ENCODE assay signal across 16 cellular contexts in genomic region chr5:41751867-41752266, GRCh38.
DNase-seq lines count a peak whose midpoint lies in the region; ATAC-seq and TF ChIP-seq lines count a peak whose summit lies in the region.
"Had no signal": no experiment of that assay in that cellular context is flagged by ENCODE, and none has a peak within 500 bp of the region (broad histone marks: within the 10 kb centered on the region; RNA-seq: fewer than 3 reads in every experiment).

No MANE protein-coding gene starts in this region.

- peaks cover 2% of the 10 kb centered on the region for H3K4me1 ChIP-seq in IMR-90 (ENCODE audit: control insufficient read depth, insufficient read depth, low read length)
- H3K4me1 ChIP-seq in adipocyte (ENCODE audit: control insufficient read depth, insufficient read depth, low read length) = peaks cover 6% of the 10 kb centered on the region
- H3K4me1 ChIP-seq: BLaER1 treated with 17β-estradiol and CSF1 and Interleukin-3, amounts not matched to agents 10 nM and 100 nM had no signal

- no TSS peak for BruUV-seq in IMR-90 (replicated peaks; lab: Mats Ljungman, UMichigan)

- H3K23ac ChIP-seq in IMR-90 (ENCODE audit: low read depth, low read length) = no peak overlapping the region

- H3K27ac ChIP-seq in IMR-90 (ENCODE audit: insufficient read depth, low read length) = no peak overlapping the region
- H3K27ac ChIP-seq: BLaER1 treated with 17β-estradiol and CSF1 and Interleukin-3, amounts not matched to agents 10 nM and 100 nM; HL-60; Peyer's patch had no signal

- no peak for TF ChIP-seq RAD21 in IMR-90 (IDR thresholded peaks at IDR 0.05; ENCODE audit: low read length)

- H2AFZ ChIP-seq in IMR-90 (replicated peaks; ENCODE audit: low read length, poor library complexity) = no peak overlapping the region

- no peaks in the 10 kb centered on the region for H4K20me1 ChIP-seq in IMR-90 (ENCODE audit: insufficient read depth, low read length)
- H4K20me1 ChIP-seq: BLaER1 treated with 17β-estradiol and CSF1 and Interleukin-3, amounts not matched to agents 10 nM and 100 nM had no signal

- no peak for TF ChIP-seq CTCF in IMR-90 (conservative IDR thresholded peaks at IDR 0.05; ENCODE audit: low read depth, low read length)

- no peak overlapping the region for H3K14ac ChIP-seq in IMR-90 (replicated peaks; ENCODE audit: low read depth, low read length)

- H2BK120ac ChIP-seq in IMR-90 (ENCODE audit: low read depth, low read length) = no peak overlapping the region

- H3K36me3 ChIP-seq in IMR-90 (ENCODE audit: control insufficient read depth, insufficient read depth, low read length) (peaks cover 4% of the 10 kb centered on the region; the same call in 1 of the 2 replicates), adipocyte (ENCODE audit: control insufficient read depth, insufficient read depth, low read length, severe bottlenecking) (peaks cover 3% of the 10 kb centered on the region)
- H3K36me3 ChIP-seq: Peyer's patch had no signal

- H3K18ac ChIP-seq in IMR-90 (ENCODE audit: low read depth, low read length) = no peak overlapping the region

- dilution Hi-C loops in IMR-90 (cut with HindIII; ENCODE audit: low sequenced_read_pairs, unreplicated experiment) = no loop called here

- H3K9ac ChIP-seq in IMR-90 (ENCODE audit: low read depth, low read length) = no peak overlapping the region
- H3K9ac ChIP-seq in adipocyte (ENCODE audit: low read length) = no peak overlapping the region
- H3K9ac ChIP-seq: BLaER1 treated with 17β-estradiol and CSF1 and Interleukin-3, amounts not matched to agents 10 nM and 100 nM had no signal

- H4K8ac ChIP-seq in IMR-90 (ENCODE audit: low read depth in 2 of 2, low read length in 2 of 2) = no peak overlapping the region

- no peak for TF ChIP-seq POLR2A in IMR-90 (IDR thresholded peaks at IDR 0.05; ENCODE audit: low read depth, low read length)

- H4K91ac ChIP-seq in IMR-90 (ENCODE audit: insufficient read depth, low read depth, low read length) = no peak overlapping the region

- H2BK15ac ChIP-seq in IMR-90 (ENCODE audit: low read depth, low read length) = no peak overlapping the region

- POLR2A ChIA-PET in IMR-90 (lab: Charles Lee; ENCODE audit: unreplicated experiment) = no interaction called here

- H2BK5ac ChIP-seq in IMR-90 (ENCODE audit: low read depth, low read length, poor library complexity, severe bottlenecking) = no peak overlapping the region

- no peak overlapping the region for H2BK20ac ChIP-seq in IMR-90 (ENCODE audit: low read depth, low read length)

- ATAC-seq in IMR-90 (ENCODE audit: low read depth) = peak; percentile 66
- ATAC-seq in left ventricle myocardium superior = no peak
- ATAC-seq: CD8-positive, alpha-beta T cell had no signal

- no peak overlapping the region for H3K56ac ChIP-seq in IMR-90 (ENCODE audit: extremely low read depth, insufficient read depth, low read length)

- H2AK9ac ChIP-seq in IMR-90 (replicated peaks; ENCODE audit: low read depth, low read length, poor library complexity) = no peak overlapping the region

- no peak overlapping the region for H3K4me2 ChIP-seq in IMR-90 (ENCODE audit: low read depth, low read length)
- H3K4me2 ChIP-seq: BLaER1 treated with 17β-estradiol and CSF1 and Interleukin-3, amounts not matched to agents 10 nM and 100 nM had no signal

- H3K79me1 ChIP-seq in IMR-90 (ENCODE audit: low read depth in 1 of 2, low read length in 2 of 2) = 0 out of 4 replicates have a peak, but pooled peaks cover 0 to 3% of the 10 kb centered on the region in 2 experiments

- DNase-seq in ELR (ENCODE audit: low read depth) (peak; percentile 7), IMR-90 (peak; percentile 46), adipocyte (ENCODE audit: low read depth) (peak; percentile 17), myocyte (ENCODE audit: low read depth) (peak; percentile 56), GF-D8 (lab: John Stamatoyannopoulos, UW) (no peak), left ventricle myocardium superior (no peak)
- no peak for DNase-seq in activated naive CD4-positive, alpha-beta T cell treated with anti-CD3 and anti-CD28 coated beads, Interleukin-2, amount 50 U/mL, for 16 hours
- DNase-seq: CD8-positive, alpha-beta T cell; NCI-H1092 treated with DMSO at 0.1 percent for 48 hours; NCI-H1694; NCI-H2081 treated with DMSO at 0.1 percent for 48 hours; NCI-H446 treated with DMSO at 0.1 percent for 48 hours; NCI-H69; Peyer's patch had no signal

- H3K9me3 ChIP-seq in IMR-90 (ENCODE audit: control insufficient read depth, insufficient read depth, low read length) = no peaks in the 10 kb centered on the region
- H3K9me3 ChIP-seq in adipocyte (ENCODE audit: control insufficient read depth, low read length) = no peaks in the 10 kb centered on the region
- H3K9me3 ChIP-seq: Peyer's patch had no signal

- CTCF ChIA-PET in IMR-90 (lab: Yijun Ruan, JAX) = interaction anchor here (0.6 kb wide), 1 partner anchor 30 kb away, joined by 5 read pairs; no protein-coding TSS in a partner anchor

- intact Hi-C loops in IMR-90 (cut with micrococcal nuclease) = no loop called here
- intact Hi-C loops in left ventricle myocardium superior (cut with micrococcal nuclease) = loop anchor here (5.0 kb wide), 1 partner anchor 90 kb away; no protein-coding TSS in a partner anchor

- H3K4ac ChIP-seq in IMR-90 (ENCODE audit: low read depth, low read length) = no peak overlapping the region

- in situ Hi-C loops in IMR-90 (cut with MboI; ENCODE audit: low sequenced_read_pairs) = no loop called here

- no peak overlapping the region for H4K5ac ChIP-seq in IMR-90 (ENCODE audit: low read depth, low read length)

- H3K4me3 ChIP-seq in IMR-90 (ENCODE audit: insufficient read depth, low read depth, low read length) = no peak overlapping the region
- H3K4me3 ChIP-seq in adipocyte (ENCODE audit: low read length) = no peak overlapping the region
- H3K4me3 ChIP-seq: BLaER1 treated with 17β-estradiol and CSF1 and Interleukin-3, amounts not matched to agents 10 nM and 100 nM; Peyer's patch had no signal

- no peak overlapping the region for H2AK5ac ChIP-seq in IMR-90 (ENCODE audit: low read depth, low read length)

- peaks cover 6% of the 10 kb centered on the region; the same call in 1 of the 2 replicates for H3K9me1 ChIP-seq in IMR-90 (ENCODE audit: insufficient read depth, low read length)

- H3K27me3 ChIP-seq in IMR-90 (ENCODE audit: control insufficient read depth, insufficient read depth, low read length) (no peaks in the 10 kb centered on the region), adipocyte (replicated peaks; ENCODE audit: control insufficient read depth, insufficient read depth, low read length) (no peaks in the 10 kb centered on the region)
- H3K27me3 ChIP-seq: BLaER1 treated with 17β-estradiol and CSF1 and Interleukin-3, amounts not matched to agents 10 nM and 100 nM; Peyer's patch had no signal

TF ChIP-seq in IMR-90, 13 proteins besides CTCF, POLR2A, EP300 and RAD21:
- no peak for TF ChIP-seq MAFK (IDR thresholded peaks at IDR 0.05; ENCODE audit: low read depth, low read length)
- TF ChIP-seq RCOR1 (IDR thresholded peaks at IDR 0.05; ENCODE audit: insufficient replicate concordance, low read length) = no peak
- TF ChIP-seq NFE2L2 (IDR thresholded peaks at IDR 0.05; ENCODE audit: low read depth, low read length) = no peak
- TF ChIP-seq BHLHE40 (IDR thresholded peaks at IDR 0.05; ENCODE audit: low read depth, low read length) = no peak
- TF ChIP-seq FOS (IDR thresholded peaks at IDR 0.05; ENCODE audit: low read depth, low read length) = no peak
TF ChIP-seq in IMR-90: peak in this region for 0.

Comparison
In these comparisons a context has a peak if more than half of its experiments do, and no peak if none do; other contexts are left out.
1. DNase-seq: peak in ELR (single experiment), IMR-90 (single experiment), adipocyte (single experiment) and myocyte (single experiment); none in activated naive CD4-positive, alpha-beta T cell treated with anti-CD3 and anti-CD28 coated beads, Interleukin-2, amount 50 U/mL, for 16 hours (single experiment), GF-D8 (single experiment) and left ventricle myocardium superior (single experiment).